ENCODE assay signal across 22 cellular contexts in genomic region chr9:129262261-129262660, GRCh38.
DNase-seq lines count a peak whose midpoint lies in the region; ATAC-seq, FAIRE-seq and TF ChIP-seq lines count a peak whose summit lies in the region.
"Had no signal": no experiment of that assay in that cellular context is flagged by ENCODE, and none has a peak within 500 bp of the region (broad histone marks: within the 10 kb centered on the region; RNA-seq: fewer than 3 reads in every experiment).

No MANE protein-coding gene starts in this region.

- ATAC-seq in upper lobe of right lung: no peak
- ATAC-seq in HepG2: no peak
- ATAC-seq: activated CD4-positive, alpha-beta T cell treated with anti-CD3 and anti-CD28 coated beads for 36 hours; esophagus mucosa; mucosa of descending colon had no signal

- no peak overlapping the region for H3K9ac ChIP-seq in HepG2 (ENCODE audit: insufficient read depth, low read depth, low read length)

- POLR2A ChIA-PET in HepG2 (lab: Yijun Ruan, JAX): no interaction called here

- 58% methylated on average over 8 of the region's 9 CpGs for WGBS in HepG2 (ENCODE audit: low lambda C conversion rate)

- peaks cover 25% of the 10 kb centered on the region for H3K4me1 Mint-ChIP-seq in T-helper 2 cell treated with Interferon-gamma antibody and Interleukin-4, amounts not matched to agents 5 μg/mL and 100 μg/mL, for 36 hours (ENCODE audit: low read depth)

- H2AFZ ChIP-seq in HepG2 (ENCODE audit: low read length): no peak overlapping the region

- H3K4me3 ChIP-seq in epithelial cell of esophagus (ENCODE audit: low read length): no peak overlapping the region
- no peak overlapping the region for H3K4me3 ChIP-seq in upper lobe of right lung
- H3K4me3 ChIP-seq in WERI-Rb-1 (ENCODE audit: low read depth, low read length): no peak overlapping the region
- no peak overlapping the region for H3K4me3 ChIP-seq in HepG2 (replicated peaks in 1 of 3; ENCODE audit: insufficient read depth in 1 of 3, low read depth in 2 of 3, low read length in 3 of 3)
- H3K4me3 ChIP-seq: colonic mucosa, mucosa of descending colon, SJSA1 had no signal

- TF ChIP-seq POLR2A in HepG2 (IDR thresholded peaks at IDR 0.05; ENCODE audit: insufficient read depth in 1 of 2, low read depth in 2 of 2, low read length in 2 of 2): no peak

- peaks cover 15% of the 10 kb centered on the region for H3K4me1 ChIP-seq in upper lobe of right lung
- H3K4me1 ChIP-seq in HepG2 (ENCODE audit: insufficient read depth, low read length): no peaks in the 10 kb centered on the region
- H3K4me1 ChIP-seq: colonic mucosa had no signal

- H3K4me3 Mint-ChIP-seq in T-helper 2 cell treated with Interferon-gamma antibody and Interleukin-4, amounts not matched to agents 5 μg/mL and 100 μg/mL, for 36 hours: peak overlapping the region; percentile 48

- peaks cover 10% of the 10 kb centered on the region for H3K27me3 ChIP-seq in upper lobe of right lung
- no peaks in the 10 kb centered on the region for H3K27me3 ChIP-seq in WERI-Rb-1 (ENCODE audit: insufficient read depth, low read depth, severe bottlenecking)
- peaks cover 3 to 70% of the 10 kb centered on the region in 2 experiments; a peak in 4 of 5 replicates for H3K27me3 ChIP-seq in HepG2 (ENCODE audit: control insufficient read depth in 1 of 2, insufficient read depth in 2 of 2, low read length in 2 of 2)

- FAIRE-seq in HepG2 (lab: Jason Lieb, UNC): no peak
- FAIRE-seq: A204.1 had no signal

- intact Hi-C loops in upper lobe of right lung (cut with DNase I): no loop called here
- intact Hi-C loops in HepG2 (cut with micrococcal nuclease; ENCODE audit: unreplicated experiment): no loop called here

- no peak for TF ChIP-seq RAD21 in HepG2 (CRISPR knock-in tag; IDR thresholded peaks at IDR 0.05)

- DNase-seq in T-helper 2 cell treated with Interferon-gamma antibody and Interleukin-4, amounts not matched to agents 5 μg/mL and 100 μg/mL, for 36 hours (ENCODE audit: low spot score): no peak
- DNase-seq in T-helper 2 cell (no peak), epithelial cell of esophagus (ENCODE audit: low read depth) (peak; percentile 67), kidney tubule cell (ENCODE audit: low spot score) (peak; percentile 69), upper lobe of right lung (peak; percentile 37), WERI-Rb-1 (no peak), HepG2 (ENCODE audit: low spot score) (no peak), NCI-H524 (lab: John Stamatoyannopoulos, UW) (no peak)
- DNase-seq: activated CD4-positive, alpha-beta T cell treated with anti-CD3 and anti-CD28 coated beads for 36 hours; activated CD8-positive, alpha-beta memory T cell treated with anti-CD3 and anti-CD28 coated beads, Interleukin-2, amount 50 U/mL, for 4 hours; activated naive CD4-positive, alpha-beta T cell; colonic mucosa; kidney glomerular epithelial cell; NCI-H1930; NCI-H510A; occipital lobe; stimulated activated CD8-positive, alpha-beta memory T cell treated with anti-CD3 and anti-CD28 coated beads, Interleukin-4, amount 100 ng/mL, for 48 hours; T-helper 9 cell had no signal

- H3K4me2 ChIP-seq in HepG2 (ENCODE audit: low read depth, low read length): no peak overlapping the region

- H3K27ac ChIP-seq in upper lobe of right lung: no peak overlapping the region
- no peak overlapping the region for H3K27ac ChIP-seq in WERI-Rb-1
- no peak overlapping the region for H3K27ac ChIP-seq in HepG2 (ENCODE audit: extremely low read length, insufficient read depth, low read length)
- H3K27ac ChIP-seq: colonic mucosa, SJSA1 had no signal

- no TSS peak for BruUV-seq in HepG2 (replicated peaks; lab: Mats Ljungman, UMichigan)

- in situ Hi-C loops in HepG2 (cut with HindIII; ENCODE audit: extremely low pct_ligation_motif_present, low pct_unique_long_range_greater_than_20kb): no loop called here

- H3K9me3 ChIP-seq in upper lobe of right lung (no peaks in the 10 kb centered on the region), WERI-Rb-1 (ENCODE audit: severe bottlenecking) (peaks cover 2% of the 10 kb centered on the region), HepG2 (ENCODE audit: low read length) (no peaks in the 10 kb centered on the region)
- H3K9me3 ChIP-seq: colonic mucosa, mucosa of descending colon, SJSA1 had no signal

- TF ChIP-seq EP300 in HepG2 (IDR thresholded peaks at IDR 0.05; ENCODE audit: low read depth in 2 of 2, low read length in 2 of 2) (no peak), HepG2 (CRISPR knock-in tag; IDR thresholded peaks at IDR 0.05; ENCODE audit: borderline replicate concordance) (no peak)

- H3K36me3 Mint-ChIP-seq in T-helper 2 cell treated with Interferon-gamma antibody and Interleukin-4, amounts not matched to agents 5 μg/mL and 100 μg/mL, for 36 hours (ENCODE audit: low read depth): no peaks in the 10 kb centered on the region

- no peaks in the 10 kb centered on the region for H3K9me3 Mint-ChIP-seq in T-helper 2 cell treated with Interferon-gamma antibody and Interleukin-4, amounts not matched to agents 5 μg/mL and 100 μg/mL, for 36 hours

- TF ChIP-seq CTCF in epithelial cell of esophagus (IDR thresholded peaks at IDR 0.05; ENCODE audit: insufficient read depth, low read depth, low read length, missing control alignments) (no peak), upper lobe of right lung (IDR thresholded peaks at IDR 0.05) (no peak), WERI-Rb-1 (IDR thresholded peaks at IDR 0.05; ENCODE audit: low read depth, low read length) (no peak), HepG2 (CRISPR knock-in tag; IDR thresholded peaks at IDR 0.05) (no peak)

- H4K20me1 ChIP-seq in HepG2 (ENCODE audit: insufficient read depth, low read length): no peaks in the 10 kb centered on the region

- CTCF ChIA-PET in HepG2 (lab: Yijun Ruan, JAX; ENCODE audit: low intra/inter-chr PET ratio, low total read pairs): no interaction called here

- H3K27me3 Mint-ChIP-seq in T-helper 2 cell treated with Interferon-gamma antibody and Interleukin-4, amounts not matched to agents 5 μg/mL and 100 μg/mL, for 36 hours (ENCODE audit: low read depth): peaks cover 2% of the 10 kb centered on the region

- H3K27ac Mint-ChIP-seq in T-helper 2 cell treated with Interferon-gamma antibody and Interleukin-4, amounts not matched to agents 5 μg/mL and 100 μg/mL, for 36 hours: peak overlapping the region; percentile 58
- H3K27ac Mint-ChIP-seq: activated CD4-positive, alpha-beta T cell treated with anti-CD3 and anti-CD28 coated beads for 36 hours had no signal

- H3K79me2 ChIP-seq in HepG2 (ENCODE audit: insufficient read depth, low read length): no peaks in the 10 kb centered on the region

- H3K36me3 ChIP-seq in upper lobe of right lung (no peaks in the 10 kb centered on the region), WERI-Rb-1 (no peaks in the 10 kb centered on the region), HepG2 (replicated peaks in 1 of 2; ENCODE audit: control insufficient read depth in 1 of 2, insufficient read depth in 2 of 2, low read length in 2 of 2) (no peaks in the 10 kb centered on the region)
- H3K36me3 ChIP-seq: colonic mucosa, SJSA1 had no signal

TF ChIP-seq in HepG2, 621 proteins besides CTCF, POLR2A, EP300 and RAD21 (continues in another document):
- TF ChIP-seq PBX3 (CRISPR knock-in tag; IDR thresholded peaks at IDR 0.05; ENCODE audit: borderline replicate concordance): no peak
- no peak for TF ChIP-seq POLR2AphosphoS2 (IDR thresholded peaks at IDR 0.05; ENCODE audit: low read depth, low read length)
- no peak for TF ChIP-seq ETV6 (CRISPR knock-in tag; conservative IDR thresholded peaks at IDR 0.05)
- TF ChIP-seq TFE3 (CRISPR knock-in tag; IDR thresholded peaks at IDR 0.05): no peak
- TF ChIP-seq ZUFSP (CRISPR knock-in tag; IDR thresholded peaks at IDR 0.05; ENCODE audit: borderline replicate concordance): no peak
- TF ChIP-seq HDAC2 (CRISPR knock-in tag; IDR thresholded peaks at IDR 0.05): no peak

Comparison
In these comparisons a context has a peak if more than half of its experiments do, and no peak if none do; other contexts are left out.
1. DNase-seq: peak in epithelial cell of esophagus (single experiment), kidney tubule cell (single experiment) and upper lobe of right lung (single experiment); none in T-helper 2 cell treated with Interferon-gamma antibody and Interleukin-4, amounts not matched to agents 5 μg/mL and 100 μg/mL, for 36 hours (single experiment), T-helper 2 cell (0 of 5), WERI-Rb-1 (single experiment), HepG2 (single experiment) and NCI-H524 (0 of 2).